In the genomic region with DNA sequence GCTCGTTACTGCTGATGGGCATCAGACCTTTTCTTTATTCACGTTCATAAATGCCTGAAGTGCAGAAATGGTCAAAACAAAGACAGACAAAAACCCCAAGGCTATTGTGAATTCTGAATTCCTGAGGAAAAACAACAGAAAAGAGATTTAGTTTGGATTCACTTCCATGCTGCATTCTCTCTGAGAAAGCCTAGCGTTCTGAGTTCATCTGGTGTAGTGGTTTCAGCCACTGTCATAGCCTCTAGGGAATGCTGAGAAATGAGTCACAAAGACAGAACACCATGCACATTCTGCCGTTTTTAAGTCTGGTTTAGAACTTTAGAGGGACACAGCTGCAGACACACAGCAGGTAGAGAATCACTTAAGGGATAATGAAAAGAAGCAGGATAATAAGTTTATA, we compare ENCODE assay signal across 17 cellular contexts.
DNase-seq lines count a peak whose midpoint lies in the region; ATAC-seq and TF ChIP-seq lines count a peak whose summit lies in the region.
"Had no signal": no experiment of that assay in that cellular context is flagged by ENCODE, and none has a peak within 500 bp of the region (broad histone marks: within the 10 kb centered on the region; RNA-seq: fewer than 3 reads in every experiment).

No MANE protein-coding gene starts in this region.

- POLR2A ChIA-PET in HEK293 (lab: Yijun Ruan, JAX), result no interaction called here

- DNase-seq in SK-MEL-5 (ENCODE audit: low read depth, low spot score) (peak; percentile 4), foreskin fibroblast (peak; percentile 41 to 79), retina (peak; percentile 67)
- no peak for DNase-seq in stimulated activated naive CD4-positive, alpha-beta T cell treated with Interleukin-2 at 50 U/mL for 16 hours (lab: John Stamatoyannopoulos, UW)
- DNase-seq: activated CD4-positive, alpha-beta T cell treated with anti-CD3 and anti-CD28 coated beads, Interleukin-2, amount 50 U/mL, for 1 hour; COR-L47; lower lobe of right lung; NCI-H1930; ovary; stimulated activated CD4-positive, alpha-beta T cell treated with anti-CD3 and anti-CD28 coated beads, Interleukin-15, amount 100 ng/mL, for 24 hours; tibial artery had no signal

- in situ Hi-C loops in SK-MEL-5 (cut with HindIII; ENCODE audit: low pct_unique_long_range_greater_than_20kb, low sequenced_read_pairs), result no loop called here

- TF ChIP-seq CTCF in HEK293 (tag by site-specific recombination; IDR thresholded peaks at IDR 0.05) (no peak), foreskin fibroblast (IDR thresholded peaks at IDR 0.05; ENCODE audit: low read depth, low read length) (no peak)

- H3K27ac ChIP-seq in HEK293 (ENCODE audit: extremely low read depth, low read depth, low read length), result no peak overlapping the region
- H3K27ac ChIP-seq: breast epithelium, KMS-11, lower lobe of right lung, ovary, tibial artery had no signal

- ATAC-seq in HG03045 (IDR thresholded peaks at IDR 0.05; ENCODE audit: unreplicated experiment) (no peak), GM21619 (IDR thresholded peaks at IDR 0.05; ENCODE audit: unreplicated experiment) (no peak), HG03378 (IDR thresholded peaks at IDR 0.05; ENCODE audit: unreplicated experiment) (no peak)
- ATAC-seq: lower lobe of right lung had no signal

- CTCF ChIA-PET in HEK293 (lab: Yijun Ruan, JAX), result interaction anchor here (0.6 to 1.4 kb wide), 2 partner anchors 11 to 1673 kb away, joined by 3 read pairs; no protein-coding TSS in a partner anchor

- H3K4me1 ChIP-seq in HEK293 (ENCODE audit: control insufficient read depth, insufficient read depth, low read length), result peaks cover 6% of the 10 kb centered on the region; the same call in 1 of the 2 replicates
- H3K4me1 ChIP-seq: breast epithelium, lower lobe of right lung, tibial artery had no signal

- H3K4me3 ChIP-seq in HEK293 (ENCODE audit: low read depth, low read length) (no peak overlapping the region; the same call in 1 of the 2 replicates), foreskin fibroblast (ENCODE audit: low read depth in 1 of 2, low read length in 2 of 2) (no peak overlapping the region)
- H3K4me3 ChIP-seq: breast epithelium, lower lobe of right lung, ovary, tibial artery had no signal

- no peaks in the 10 kb centered on the region for H3K9me3 ChIP-seq in HEK293 (ENCODE audit: control insufficient read depth, insufficient read depth, low read depth, low read length)
- H3K9me3 ChIP-seq: breast epithelium, lower lobe of right lung, ovary, tibial artery had no signal

- no peaks in the 10 kb centered on the region for H3K36me3 ChIP-seq in HEK293 (ENCODE audit: control insufficient read depth in 2 of 2, insufficient read depth in 1 of 2, low read length in 2 of 2)
- H3K36me3 ChIP-seq: breast epithelium, lower lobe of right lung, ovary, tibial artery had no signal

TF ChIP-seq in HEK293, 187 proteins besides CTCF, POLR2A, EP300 and RAD21:
- 0 out of 2 replicates have a peak, but pooled peaks have one; percentile 20 for TF ChIP-seq PRDM1 (tag by site-specific recombination; IDR thresholded peaks at IDR 0.05)
- 0 out of 2 replicates have a peak, but pooled peaks have one; percentile 14 for TF ChIP-seq ZNF660 (tag by site-specific recombination; IDR thresholded peaks at IDR 0.05)
- no peak for TF ChIP-seq REPIN1 (tag by site-specific recombination; IDR thresholded peaks at IDR 0.05; ENCODE audit: low read depth)
